10 cellular contexts compared by ENCODE assay signal in the genomic region with DNA sequence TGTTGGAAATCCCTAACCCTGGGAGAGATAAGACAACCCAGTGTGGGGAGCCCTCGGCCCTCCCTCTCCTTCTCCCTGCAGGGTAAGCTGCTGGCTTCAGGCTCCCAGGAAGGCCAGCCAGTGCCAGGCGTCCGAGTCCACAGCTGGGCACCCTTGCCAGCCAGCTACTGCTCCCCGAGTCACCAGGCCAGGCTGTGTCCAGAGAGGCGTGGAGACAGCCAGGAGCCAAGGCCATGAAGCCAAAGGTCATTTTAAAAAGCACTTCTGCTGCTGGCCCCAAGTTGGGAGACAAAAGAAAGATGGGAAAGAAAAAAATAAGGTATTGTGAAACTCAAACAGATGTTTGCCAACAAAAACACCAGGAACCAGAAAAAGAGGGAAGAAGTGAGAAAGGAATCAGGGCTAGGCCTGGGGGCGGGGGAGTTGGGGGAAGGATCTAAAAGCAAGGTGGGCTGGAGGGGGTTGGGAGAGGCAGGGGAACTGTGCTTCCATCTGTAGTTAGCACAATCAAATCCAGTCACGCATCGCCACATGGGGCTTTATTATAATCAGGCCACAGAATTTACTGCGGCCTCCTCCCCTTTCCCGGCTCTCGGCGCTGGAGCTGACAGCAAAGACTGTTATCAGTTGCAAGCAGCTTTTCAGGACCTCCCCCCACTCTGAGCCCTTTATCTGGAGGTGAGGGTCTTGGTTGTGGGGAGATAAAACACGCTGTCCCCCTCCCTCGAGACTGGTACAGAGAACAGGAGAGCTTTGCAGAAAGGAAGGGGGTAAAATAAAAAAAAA. TPM values are rescaled to one million over a fixed set of nuclear protein-coding genes. Genes with fewer than 3 reads are reported as not detected.
A peak's percentile ranks its signal among the peaks of the same experiment; 100 is the strongest.
DNase-seq lines count a peak whose midpoint lies in the region; ATAC-seq and TF ChIP-seq lines count a peak whose summit lies in the region.
"Had no signal": no experiment of that assay in that cellular context is flagged by ENCODE, and none has a peak within 500 bp of the region (broad histone marks: within the 10 kb centered on the region; RNA-seq: fewer than 3 reads in every experiment).

No MANE protein-coding gene starts in this region.

- H3K79me2 ChIP-seq in ACC112 (ENCODE audit: control insufficient read depth, insufficient read depth, low read length, unreplicated experiment) (no peaks in the 10 kb centered on the region), fibroblast of lung (ENCODE audit: control insufficient read depth, insufficient read depth, low read length) (no peaks in the 10 kb centered on the region)

- H3K27ac ChIP-seq in ACC112 (ENCODE audit: low read depth, low read length), result peak overlapping the region; percentile 78
- H3K27ac ChIP-seq in fibroblast of lung (ENCODE audit: insufficient read depth, low read length), result no peak overlapping the region
- H3K27ac ChIP-seq: lower lobe of right lung had no signal

- H3K27me3 ChIP-seq in ACC112 (ENCODE audit: insufficient read depth, low read length) (no peaks in the 10 kb centered on the region), fibroblast of lung (ENCODE audit: control insufficient read depth, insufficient read depth, low read length) (no peaks in the 10 kb centered on the region)

- no peak overlapping the region for H2AFZ ChIP-seq in ACC112 (ENCODE audit: low read length, unreplicated experiment)
- no peak overlapping the region for H2AFZ ChIP-seq in fibroblast of lung (ENCODE audit: low read length)

- H3K9ac ChIP-seq in fibroblast of lung (ENCODE audit: insufficient read depth, low read length), result no peak overlapping the region

- H3K4me1 ChIP-seq in ACC112 (ENCODE audit: control insufficient read depth, insufficient read depth, low read length, unreplicated experiment) (peaks cover 20% of the 10 kb centered on the region), fibroblast of lung (ENCODE audit: control insufficient read depth, extremely low read depth, insufficient read depth, low read length) (no peaks in the 10 kb centered on the region)
- H3K4me1 ChIP-seq: lower lobe of right lung had no signal

- H3K4me2 ChIP-seq in fibroblast of lung (ENCODE audit: extremely low read depth, insufficient read depth, low read length), result no peak overlapping the region

- no peak for TF ChIP-seq CTCF in fibroblast of lung (conservative IDR thresholded peaks at IDR 0.05 in 1 of 2, IDR thresholded peaks at IDR 0.05 in 1 of 2; ENCODE audit: low read depth in 1 of 2, low read length in 2 of 2)

- no peaks in the 10 kb centered on the region for H3K9me3 ChIP-seq in fibroblast of lung (ENCODE audit: control insufficient read depth, insufficient read depth, low read depth, low read length)
- H3K9me3 ChIP-seq: lower lobe of right lung had no signal

- ATAC-seq in GM18498 (IDR thresholded peaks at IDR 0.05; ENCODE audit: unreplicated experiment) (no peak), HG03108 (IDR thresholded peaks at IDR 0.05; ENCODE audit: unreplicated experiment) (no peak)
- ATAC-seq: lower lobe of right lung had no signal

- H3K4me3 ChIP-seq in ACC112 (ENCODE audit: low read depth, low read length) (no peak overlapping the region), fibroblast of lung (replicated peaks in 1 of 4; ENCODE audit: control extremely low read depth in 1 of 4, insufficient read depth in 1 of 4, low read depth in 3 of 4, low read length in 4 of 4) (no peak overlapping the region)
- H3K4me3 ChIP-seq: lower lobe of right lung had no signal

- DNase-seq in OCI-M2 (lab: John Stamatoyannopoulos, UW; ENCODE audit: unreplicated experiment) (peak; percentile 65), fibroblast of lung (ENCODE audit: low read depth in 2 of 2) (peak; percentile 21 to 52), midbrain (lab: John Stamatoyannopoulos, UW) (peak; percentile 71)
- no peak for DNase-seq in activated effector memory CD4-positive, alpha-beta T cell treated with anti-CD3 and anti-CD28 coated beads, Interleukin-2, amount 50 U/mL, for 16 hours
- DNase-seq in activated T-cell treated with anti-CD3 and anti-CD28 coated beads, Interleukin-2, amount 50 U/mL, for 48 hours, result no peak
- DNase-seq: cerebellar nuclear complex, lower lobe of right lung had no signal

- H3K36me3 ChIP-seq in ACC112 (ENCODE audit: insufficient read depth, low read length) (peaks cover 7% of the 10 kb centered on the region; the same call in 1 of the 2 replicates), fibroblast of lung (ENCODE audit: control insufficient read depth, insufficient read depth, low read length) (peaks cover 1% of the 10 kb centered on the region)

- H4K20me1 ChIP-seq in fibroblast of lung (ENCODE audit: control insufficient read depth, extremely low read depth, insufficient read depth, low read length), result no peaks in the 10 kb centered on the region

RNA-seq across cellular contexts. Expression of a gene that starts 33.5 kb away (rescaled TPM):
- total RNA-seq in fibroblast of lung, result 15.4 and 16.5 TPM in 2 replicates
- polyA plus RNA-seq in fibroblast of lung, result 10.5 and 17.0 TPM in 2 replicates
- 12.4 and 20.0 TPM in 2 replicates for polyA plus RNA-seq in fibroblast of lung (2012)
- 8.6 and 21.1 TPM in 2 replicates for polyA minus RNA-seq in fibroblast of lung (ENCODE audit: low replicate concordance)

Comparison
In these comparisons a context has a peak if more than half of its experiments do, and no peak if none do; other contexts are left out.
1. DNase-seq: peak in OCI-M2 (single experiment), fibroblast of lung (2 of 2) and midbrain (single experiment); none in activated effector memory CD4-positive, alpha-beta T cell treated with anti-CD3 and anti-CD28 coated beads, Interleukin-2, amount 50 U/mL, for 16 hours (single experiment) and activated T-cell treated with anti-CD3 and anti-CD28 coated beads, Interleukin-2, amount 50 U/mL, for 48 hours (0 of 2).